Comparison of ENCODE assay signal across 13 cellular contexts in the genomic region with DNA sequence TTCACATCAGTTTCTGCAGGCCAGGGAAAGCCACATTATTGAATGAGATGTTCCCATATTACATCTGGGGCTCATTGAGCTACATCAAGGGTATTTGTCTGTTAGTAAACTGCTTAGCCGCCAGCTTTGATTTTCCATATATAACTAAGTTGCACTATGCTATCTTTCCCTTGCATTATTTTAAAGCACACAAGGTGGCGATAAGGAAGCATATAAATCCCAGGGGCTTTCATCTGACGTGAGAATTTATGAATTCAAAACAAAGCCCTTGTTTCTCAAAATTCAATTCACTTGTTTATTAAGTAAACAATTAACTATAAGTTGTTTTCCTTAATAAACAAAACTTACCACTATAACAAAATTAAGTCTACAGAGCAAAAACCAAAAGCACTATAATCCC.
A peak's percentile ranks its signal among the peaks of the same experiment; 100 is the strongest.
DNase-seq lines count a peak whose midpoint lies in the region; ATAC-seq and TF ChIP-seq lines count a peak whose summit lies in the region.
"Had no signal": no experiment of that assay in that cellular context is flagged by ENCODE, and none has a peak within 500 bp of the region (broad histone marks: within the 10 kb centered on the region; RNA-seq: fewer than 3 reads in every experiment).

No MANE protein-coding gene starts in this region.

- H3K27me3 Mint-ChIP-seq in GM23338 (ENCODE audit: insufficient read depth, low read depth, poor library complexity): peaks cover 6% of the 10 kb centered on the region

- H3K9me2 ChIP-seq in GM23338 (ENCODE audit: insufficient read depth): no peaks in the 10 kb centered on the region

- no peak overlapping the region for H3K4me2 ChIP-seq in GM23338

- H3K4me1 ChIP-seq in GM23338 (ENCODE audit: insufficient read depth) (no peaks in the 10 kb centered on the region), ovary (ENCODE audit: insufficient read depth) (no peaks in the 10 kb centered on the region)
- H3K4me1 ChIP-seq: lower lobe of right lung, SJCRH30 had no signal

- peak; percentile 64 for TF ChIP-seq CTCF in 22Rv1 (IDR thresholded peaks at IDR 0.05)
- peak in 1 of 2 experiments; percentile 33; a peak in 3 of 4 replicates for TF ChIP-seq CTCF in GM23338 (conservative IDR thresholded peaks at IDR 0.05; ENCODE audit: low read depth in 2 of 2)
- TF ChIP-seq CTCF in cardiac fibroblast (IDR thresholded peaks at IDR 0.05; ENCODE audit: low read depth, low read length): no peak
- TF ChIP-seq CTCF in ovary (IDR thresholded peaks at IDR 0.05): no peak

- ATAC-seq in GM23338 (no peak), HG03280 (IDR thresholded peaks at IDR 0.05; ENCODE audit: unreplicated experiment) (no peak)
- ATAC-seq: lower lobe of right lung had no signal

- H3K27me3 ChIP-seq in GM23338 (ENCODE audit: insufficient read depth) (no peaks in the 10 kb centered on the region), ovary (no peaks in the 10 kb centered on the region)
- H3K27me3 ChIP-seq: SJCRH30 had no signal

- H3K4me3 Mint-ChIP-seq in GM23338: no peak overlapping the region

- peaks cover 8% of the 10 kb centered on the region; the same call in 1 of the 3 replicates for H3K36me3 Mint-ChIP-seq in GM23338 (ENCODE audit: low read depth)

- 25 to 49% (median 29%) methylated on average over 3 of the region's 3 CpGs for WGBS in ovary, 3 donors

- no peak overlapping the region for H3K27ac Mint-ChIP-seq in GM23338

- no peaks in the 10 kb centered on the region for H3K9me3 ChIP-seq in ovary
- H3K9me3 ChIP-seq: lower lobe of right lung, SJCRH30 had no signal

- DNase-seq in GM23338 (ENCODE audit: low spot score) (peak; percentile 36), NCI-H2081 treated with DMSO at 0.1 percent for 48 hours (lab: John Stamatoyannopoulos, UW) (peak; percentile 44), cardiac fibroblast (ENCODE audit: low read depth in 2 of 2) (peak; percentile 1 to 11), cardiac septum (ENCODE audit: low spot score) (no peak), ovary (no peak), amniotic stem cell (lab: John Stamatoyannopoulos, UW) (no peak)
- DNase-seq: effector CD8-positive, alpha-beta T cell; head of caudate nucleus; lower lobe of right lung; NCI-H187 had no signal

- intact Hi-C loops in cardiac septum (cut with DNase I): no loop called here
- intact Hi-C loops in ovary (cut with DNase I): loop anchor here in 1 of 4 donors (5.0 kb wide), 1 partner anchor 418 kb away; no protein-coding TSS in a partner anchor

- TF ChIP-seq EP300 in ovary (IDR thresholded peaks at IDR 0.05): no peak

- H2AFZ ChIP-seq in GM23338: no peak overlapping the region

- H3K27ac ChIP-seq in 22Rv1 (no peak overlapping the region), GM23338 (ENCODE audit: low read depth) (no peak overlapping the region), ovary (no peak overlapping the region)
- H3K27ac ChIP-seq: lower lobe of right lung, SJCRH30 had no signal

- H4K20me1 ChIP-seq in GM23338 (replicated peaks; ENCODE audit: insufficient read depth): no peaks in the 10 kb centered on the region

- H3K4me3 ChIP-seq in GM23338 (no peak overlapping the region), cardiac fibroblast (replicated peaks in 1 of 2; ENCODE audit: low read depth in 2 of 2, low read length in 2 of 2) (no peak overlapping the region), ovary (no peak overlapping the region)
- H3K4me3 ChIP-seq: lower lobe of right lung, SJCRH30 had no signal

- H3K79me2 ChIP-seq in GM23338 (replicated peaks; ENCODE audit: insufficient read depth): no peaks in the 10 kb centered on the region

- no peaks in the 10 kb centered on the region for H3F3A ChIP-seq in GM23338 (replicated peaks; ENCODE audit: low read depth)

- H3K9me3 Mint-ChIP-seq in GM23338: peaks cover 48% of the 10 kb centered on the region

- H3K4me1 Mint-ChIP-seq in GM23338: no peaks in the 10 kb centered on the region

- no peak for TF ChIP-seq POLR2A in ovary (IDR thresholded peaks at IDR 0.05)

- H3K36me3 ChIP-seq in GM23338 (ENCODE audit: insufficient read depth): no peaks in the 10 kb centered on the region
- no peaks in the 10 kb centered on the region for H3K36me3 ChIP-seq in ovary
- H3K36me3 ChIP-seq: lower lobe of right lung, SJCRH30 had no signal

TF ChIP-seq in GM23338, 12 proteins besides CTCF, POLR2A, EP300 and RAD21 (continues in another document):
- TF ChIP-seq ZNF114 (CRISPR knock-in tag; IDR thresholded peaks at IDR 0.05) (no peak), ETS1 (IDR thresholded peaks at IDR 0.05) (no peak), ZNF331 (CRISPR knock-in tag; IDR thresholded peaks at IDR 0.05; ENCODE audit: low read depth) (no peak), CREB1 (CRISPR knock-in tag; IDR thresholded peaks at IDR 0.05; ENCODE audit: low read depth) (no peak)
- TF ChIP-seq, protein P1, sequence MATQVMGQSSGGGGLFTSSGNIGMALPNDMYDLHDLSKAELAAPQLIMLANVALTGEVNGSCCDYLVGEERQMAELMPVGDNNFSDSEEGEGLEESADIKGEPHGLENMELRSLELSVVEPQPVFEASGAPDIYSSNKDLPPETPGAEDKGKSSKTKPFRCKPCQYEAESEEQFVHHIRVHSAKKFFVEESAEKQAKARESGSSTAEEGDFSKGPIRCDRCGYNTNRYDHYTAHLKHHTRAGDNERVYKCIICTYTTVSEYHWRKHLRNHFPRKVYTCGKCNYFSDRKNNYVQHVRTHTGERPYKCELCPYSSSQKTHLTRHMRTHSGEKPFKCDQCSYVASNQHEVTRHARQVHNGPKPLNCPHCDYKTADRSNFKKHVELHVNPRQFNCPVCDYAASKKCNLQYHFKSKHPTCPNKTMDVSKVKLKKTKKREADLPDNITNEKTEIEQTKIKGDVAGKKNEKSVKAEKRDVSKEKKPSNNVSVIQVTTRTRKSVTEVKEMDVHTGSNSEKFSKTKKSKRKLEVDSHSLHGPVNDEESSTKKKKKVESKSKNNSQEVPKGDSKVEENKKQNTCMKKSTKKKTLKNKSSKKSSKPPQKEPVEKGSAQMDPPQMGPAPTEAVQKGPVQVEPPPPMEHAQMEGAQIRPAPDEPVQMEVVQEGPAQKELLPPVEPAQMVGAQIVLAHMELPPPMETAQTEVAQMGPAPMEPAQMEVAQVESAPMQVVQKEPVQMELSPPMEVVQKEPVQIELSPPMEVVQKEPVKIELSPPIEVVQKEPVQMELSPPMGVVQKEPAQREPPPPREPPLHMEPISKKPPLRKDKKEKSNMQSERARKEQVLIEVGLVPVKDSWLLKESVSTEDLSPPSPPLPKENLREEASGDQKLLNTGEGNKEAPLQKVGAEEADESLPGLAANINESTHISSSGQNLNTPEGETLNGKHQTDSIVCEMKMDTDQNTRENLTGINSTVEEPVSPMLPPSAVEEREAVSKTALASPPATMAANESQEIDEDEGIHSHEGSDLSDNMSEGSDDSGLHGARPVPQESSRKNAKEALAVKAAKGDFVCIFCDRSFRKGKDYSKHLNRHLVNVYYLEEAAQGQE (IDR thresholded peaks at IDR 0.05; ENCODE audit: unreplicated experiment): no peak

Comparison
In these comparisons a context has a peak if more than half of its experiments do, and no peak if none do; other contexts are left out.
1. DNase-seq: peak in GM23338 (single experiment), NCI-H2081 treated with DMSO at 0.1 percent for 48 hours (single experiment) and cardiac fibroblast (2 of 2); none in cardiac septum (single experiment), ovary (0 of 5) and amniotic stem cell (single experiment).